In genomic region chr22:22087854-22088657, GRCh38 we compare ENCODE assay signal across 1 cellular context.
TF ChIP-seq lines count a peak whose summit lies in the region.

No MANE protein-coding gene starts in this region.

TF ChIP-seq in K562, 482 proteins besides CTCF, POLR2A, EP300 and RAD21 (continued from another document):
- TF ChIP-seq ZNF639 (CRISPR knock-in tag; conservative IDR thresholded peaks at IDR 0.05 in 1 of 2, IDR thresholded peaks at IDR 0.05 in 1 of 2), result peak in 1 of 2 experiments; percentile 74; a peak in 1 of 4 replicates
- no peak for TF ChIP-seq TRIM28 (IDR thresholded peaks at IDR 0.05)
- TF ChIP-seq NFATC3 (IDR thresholded peaks at IDR 0.05), result no peak
- TF ChIP-seq ZNF316 (IDR thresholded peaks at IDR 0.05), result peak; percentile 90
- peak; percentile 66; the same call in 1 of the 2 replicates for TF ChIP-seq MAFK (IDR thresholded peaks at IDR 0.05; ENCODE audit: low read length)
- no peak for TF ChIP-seq ZNF384 (IDR thresholded peaks at IDR 0.05; ENCODE audit: low read depth, low read length)
- no peak for TF ChIP-seq MCM2 (IDR thresholded peaks at IDR 0.05; ENCODE audit: low read depth)
- TF ChIP-seq MAFF (IDR thresholded peaks at IDR 0.05; ENCODE audit: low read length), result peak; percentile 68
- TF ChIP-seq DPF2 (IDR thresholded peaks at IDR 0.05), result no peak
- no peak for TF ChIP-seq ZBTB26 (CRISPR knock-in tag; IDR thresholded peaks at IDR 0.05)
- TF ChIP-seq MCM7 (IDR thresholded peaks at IDR 0.05), result peak in 1 of 2 experiments; percentile 11; a peak in 1 of 4 replicates
- 0 out of 2 replicates have a peak, but pooled peaks have one; percentile 63 for TF ChIP-seq NR4A1 (CRISPR knock-in tag; IDR thresholded peaks at IDR 0.05)
- TF ChIP-seq NR4A1 (tag; IDR thresholded peaks at IDR 0.05), result no peak
- no peak for TF ChIP-seq ZBTB34 (CRISPR knock-in tag; IDR thresholded peaks at IDR 0.05)
- TF ChIP-seq SOX6 (IDR thresholded peaks at IDR 0.05), result no peak
- TF ChIP-seq CEBPB (tag; IDR thresholded peaks at IDR 0.05), result 0 out of 2 replicates have a peak, but pooled peaks have one; percentile 53
- no peak for TF ChIP-seq NR2F6 (CRISPR knock-in tag; IDR thresholded peaks at IDR 0.05)
- 0 out of 2 replicates have a peak, but pooled peaks have one; percentile 27 for TF ChIP-seq SNAPC5 (CRISPR knock-in tag; IDR thresholded peaks at IDR 0.05)
- 0 out of 2 replicates have a peak, but pooled peaks have one; percentile 36 for TF ChIP-seq ILK (tag; IDR thresholded peaks at IDR 0.05; ENCODE audit: borderline replicate concordance, low read depth)
- no peak for TF ChIP-seq BACH1 (tag; IDR thresholded peaks at IDR 0.05)
- no peak for TF ChIP-seq ZNF354B (CRISPR knock-in tag; IDR thresholded peaks at IDR 0.05)
- no peak for TF ChIP-seq ZNF253 (CRISPR knock-in tag; conservative IDR thresholded peaks at IDR 0.05)
- TF ChIP-seq SRF (CRISPR knock-in tag; IDR thresholded peaks at IDR 0.05), result no peak
- 0 out of 4 replicates have a peak, but pooled peaks of 1 of the 2 experiments have one; percentile 27 for TF ChIP-seq TBL1XR1 (IDR thresholded peaks at IDR 0.05; ENCODE audit: low read length in 2 of 2)
- TF ChIP-seq HCFC1 (IDR thresholded peaks at IDR 0.05; ENCODE audit: low read depth, low read length), result no peak
